19 cellular contexts compared by ENCODE assay signal in the genomic region with DNA sequence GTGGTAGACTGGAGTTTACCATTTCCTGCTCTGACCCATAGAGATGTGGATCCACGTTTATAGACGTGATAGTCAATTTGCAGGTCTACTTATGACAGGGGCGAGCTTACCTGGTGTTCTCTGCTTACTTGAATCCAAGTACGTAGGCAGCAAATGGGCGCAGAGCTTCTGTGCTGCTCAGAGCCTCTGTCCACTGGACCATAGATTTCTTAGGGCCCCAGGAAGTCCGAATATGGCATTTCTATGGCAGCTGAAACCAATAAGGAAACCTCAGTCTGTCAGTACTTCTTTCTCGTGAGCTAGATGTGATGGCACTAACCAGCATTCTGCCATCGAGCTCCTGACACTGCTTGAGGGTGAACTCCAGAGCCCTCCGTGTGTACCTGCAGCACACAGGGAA.
"Had no signal": no experiment of that assay in that cellular context is flagged by ENCODE, and none has a peak within 500 bp of the region (broad histone marks: within the 10 kb centered on the region; RNA-seq: fewer than 3 reads in every experiment).

No MANE protein-coding gene starts in this region.

- DNase-seq: cortex of kidney; effector memory CD8-positive, alpha-beta T cell; erythroblast; kidney; sigmoid colon; stimulated activated CD4-positive, alpha-beta T cell treated with anti-CD3 and anti-CD28 coated beads, Interleukin-2, amount 100 ng/mL, for 24 hours; stimulated activated CD4-positive, alpha-beta T cell treated with anti-CD3 and anti-CD28 coated beads, Interleukin-4, amount 100 ng/mL, for 24 hours; stimulated activated naive CD4-positive, alpha-beta T cell treated with Interleukin-2 at 50 U/mL for 16 hours; stomach; tibial artery had no signal

- H3K9me3 ChIP-seq: prostate gland, right atrium auricular region, sigmoid colon, stomach, tibial artery had no signal

- H3K4me1 ChIP-seq: prostate gland, right atrium auricular region, sigmoid colon, stomach, tibial artery had no signal

- H3K27ac ChIP-seq: neural progenitor cell, prostate gland, right atrium auricular region, sigmoid colon, stomach, tibial artery had no signal

- H3K27me3 ChIP-seq: neural progenitor cell, right atrium auricular region, sigmoid colon, stomach, tibial artery had no signal

- H3K9me3 Mint-ChIP-seq: effector memory CD8-positive, alpha-beta T cell; memory B cell; nephron; neural progenitor cell; stimulated activated effector memory CD8-positive, alpha-beta T cell treated with anti-CD3 and anti-CD28 coated beads, Interleukin-12 subunit alpha, Interleukin-12 subunit beta, amount 100 ng/mL, for 72 hours; type B pancreatic cell had no signal

- H3K27me3 Mint-ChIP-seq: effector memory CD8-positive, alpha-beta T cell; memory B cell; type B pancreatic cell had no signal

- H3K27ac Mint-ChIP-seq: memory B cell; nephron; neural progenitor cell; stimulated activated effector memory CD8-positive, alpha-beta T cell treated with anti-CD3 and anti-CD28 coated beads, Interleukin-12 subunit alpha, Interleukin-12 subunit beta, amount 100 ng/mL, for 72 hours; type B pancreatic cell had no signal

- ATAC-seq: effector memory CD8-positive, alpha-beta T cell; left lobe of liver; stimulated activated effector memory CD8-positive, alpha-beta T cell treated with anti-CD3 and anti-CD28 coated beads, Interleukin-12 subunit alpha, Interleukin-12 subunit beta, amount 100 ng/mL, for 72 hours had no signal

- H3K4me3 Mint-ChIP-seq: effector memory CD8-positive, alpha-beta T cell; memory B cell; nephron; neural progenitor cell; stimulated activated effector memory CD8-positive, alpha-beta T cell treated with anti-CD3 and anti-CD28 coated beads, Interleukin-12 subunit alpha, Interleukin-12 subunit beta, amount 100 ng/mL, for 72 hours; type B pancreatic cell had no signal

- H3K4me1 Mint-ChIP-seq: nephron; stimulated activated effector memory CD8-positive, alpha-beta T cell treated with anti-CD3 and anti-CD28 coated beads, Interleukin-12 subunit alpha, Interleukin-12 subunit beta, amount 100 ng/mL, for 72 hours had no signal

- H3K4me3 ChIP-seq: lung, neural progenitor cell, prostate gland, right atrium auricular region, sigmoid colon, stomach, tibial artery had no signal
